In genomic region chr6:133396225-133396624, GRCh38 we compare ENCODE assay signal across 17 cellular contexts.
DNase-seq lines count a peak whose midpoint lies in the region; ATAC-seq and TF ChIP-seq lines count a peak whose summit lies in the region.
"Had no signal": no experiment of that assay in that cellular context is flagged by ENCODE, and none has a peak within 500 bp of the region (broad histone marks: within the 10 kb centered on the region; RNA-seq: fewer than 3 reads in every experiment).

No MANE protein-coding gene starts in this region.

- no peak for ATAC-seq in PC-3
- ATAC-seq in GM18909 (IDR thresholded peaks at IDR 0.05; ENCODE audit: poor library complexity, unreplicated experiment), result no peak

- H4K20me1 ChIP-seq in PC-3 (ENCODE audit: low read length), result no peaks in the 10 kb centered on the region
- no peaks in the 10 kb centered on the region for H4K20me1 ChIP-seq in fibroblast of lung (ENCODE audit: control insufficient read depth, extremely low read depth, insufficient read depth, low read length)

- no peaks in the 10 kb centered on the region for H3K36me3 ChIP-seq in A673 (ENCODE audit: insufficient read depth, low read length, poor library complexity, severe bottlenecking)
- no peaks in the 10 kb centered on the region for H3K36me3 ChIP-seq in PC-3 (ENCODE audit: low read depth, low read length)
- H3K36me3 ChIP-seq in fibroblast of lung (ENCODE audit: control insufficient read depth, insufficient read depth, low read length), result no peaks in the 10 kb centered on the region
- H3K36me3 ChIP-seq: vagina had no signal

- H3K27ac ChIP-seq in A673 (ENCODE audit: low read depth, low read length, poor library complexity, severe bottlenecking) (no peak overlapping the region), PC-3 (ENCODE audit: low read length) (no peak overlapping the region), fibroblast of lung (ENCODE audit: insufficient read depth, low read length) (no peak overlapping the region)
- H3K27ac ChIP-seq: GM23248, vagina had no signal

- H3K4me3 ChIP-seq in A673 (ENCODE audit: low read depth, low read length, poor library complexity, severe bottlenecking), result no peak overlapping the region
- no peak overlapping the region for H3K4me3 ChIP-seq in PC-3 (ENCODE audit: low read length)
- no peak overlapping the region for H3K4me3 ChIP-seq in fibroblast of lung (replicated peaks in 1 of 4; ENCODE audit: control extremely low read depth in 1 of 4, insufficient read depth in 1 of 4, low read depth in 3 of 4, low read length in 4 of 4)
- H3K4me3 ChIP-seq: GM23248, smooth muscle cell, vagina had no signal

- H3K4me2 ChIP-seq in PC-3 (ENCODE audit: low read length) (no peak overlapping the region), fibroblast of lung (ENCODE audit: extremely low read depth, insufficient read depth, low read length) (no peak overlapping the region)
- H3K4me2 ChIP-seq: smooth muscle cell had no signal

- H2AFZ ChIP-seq in PC-3 (ENCODE audit: low read length) (no peak overlapping the region), fibroblast of lung (ENCODE audit: low read length) (no peak overlapping the region)
- H2AFZ ChIP-seq: GM23248 had no signal

- no peak overlapping the region for H3K9ac ChIP-seq in PC-3 (ENCODE audit: low read length)
- no peak overlapping the region for H3K9ac ChIP-seq in fibroblast of lung (ENCODE audit: insufficient read depth, low read length)
- H3K9ac ChIP-seq: GM23248 had no signal

- POLR2A ChIA-PET in A673 (lab: Charles Lee; ENCODE audit: low non-redundant PET) (no interaction called here), PC-3 (lab: Charles Lee; ENCODE audit: unreplicated experiment) (no interaction called here)

- H3K27me3 ChIP-seq in A673 (replicated peaks; ENCODE audit: insufficient read depth, low read depth, low read length, poor library complexity) (no peaks in the 10 kb centered on the region), PC-3 (ENCODE audit: low read length) (no peaks in the 10 kb centered on the region), fibroblast of lung (ENCODE audit: control insufficient read depth, insufficient read depth, low read length) (no peaks in the 10 kb centered on the region)
- H3K27me3 ChIP-seq: vagina had no signal

- TF ChIP-seq CTCF in A673 (conservative IDR thresholded peaks at IDR 0.05; ENCODE audit: low read depth, low read length) (no peak), PC-3 (conservative IDR thresholded peaks at IDR 0.05; ENCODE audit: low read depth, low read length) (no peak), fibroblast of lung (conservative IDR thresholded peaks at IDR 0.05 in 1 of 2, IDR thresholded peaks at IDR 0.05 in 1 of 2; ENCODE audit: low read depth in 1 of 2, low read length in 2 of 2) (no peak)

- H3K79me2 ChIP-seq in PC-3 (ENCODE audit: low read length) (no peaks in the 10 kb centered on the region), fibroblast of lung (ENCODE audit: control insufficient read depth, insufficient read depth, low read length) (no peaks in the 10 kb centered on the region)

- no peaks in the 10 kb centered on the region for H3K9me3 ChIP-seq in A673 (ENCODE audit: low read depth, low read length, poor library complexity, severe bottlenecking)
- H3K9me3 ChIP-seq in PC-3 (ENCODE audit: low read length), result no peaks in the 10 kb centered on the region
- H3K9me3 ChIP-seq in fibroblast of lung (ENCODE audit: control insufficient read depth, insufficient read depth, low read depth, low read length), result no peaks in the 10 kb centered on the region
- H3K9me3 ChIP-seq: vagina had no signal

- no TSS peak for BruUV-seq in A673 (replicated peaks; lab: Mats Ljungman, UMichigan)
- no TSS peak for BruUV-seq in PC-3 (replicated peaks; lab: Mats Ljungman, UMichigan)

- no peaks in the 10 kb centered on the region for H3F3A ChIP-seq in PC-3 (ENCODE audit: low read length, unreplicated experiment)

- DNase-seq in A673 (ENCODE audit: low spot score) (peak; percentile 40), HS-27A (ENCODE audit: low read depth) (peak; percentile 63), PC-3 (peak; percentile 35), fibroblast of lung (ENCODE audit: low read depth in 2 of 2) (peak; percentile 26 to 51), GF-D8 (lab: John Stamatoyannopoulos, UW) (no peak), AG08395 (ENCODE audit: low spot score) (no peak), SKM-1 treated with dmso at 0.1 percent for 144 hours (lab: John Stamatoyannopoulos, UW; ENCODE audit: unreplicated experiment) (no peak)
- DNase-seq: activated effector memory CD4-positive, alpha-beta T cell treated with anti-CD3 and anti-CD28 coated beads, Interleukin-2, amount 50 U/mL, for 16 hours; effector CD8-positive, alpha-beta T cell; glutamatergic neuron; mesenchymal stem cell; NCI-H2029 treated with DMSO at 0.1 percent for 48 hours; nucleus accumbens had no signal

- CTCF ChIA-PET in A673 (lab: Charles Lee), result no interaction called here
- CTCF ChIA-PET in PC-3 (lab: Charles Lee), result no interaction called here

- H3K4me1 ChIP-seq in A673 (ENCODE audit: insufficient read depth, low read length, poor library complexity, severe bottlenecking) (peaks cover 20% of the 10 kb centered on the region), PC-3 (ENCODE audit: insufficient read depth, low read length) (no peaks in the 10 kb centered on the region), fibroblast of lung (ENCODE audit: control insufficient read depth, extremely low read depth, insufficient read depth, low read length) (no peaks in the 10 kb centered on the region)
- H3K4me1 ChIP-seq: vagina had no signal

- H3K9me2 ChIP-seq in PC-3 (replicated peaks; ENCODE audit: low read length), result no peaks in the 10 kb centered on the region

- intact Hi-C loops in A673 (cut with micrococcal nuclease; ENCODE audit: unreplicated experiment), result no loop called here
- intact Hi-C loops in PC-3 (cut with micrococcal nuclease), result no loop called here

Comparison
In these comparisons a context has a peak if more than half of its experiments do, and no peak if none do; other contexts are left out.
1. DNase-seq: peak in A673 (single experiment), HS-27A (single experiment), PC-3 (single experiment) and fibroblast of lung (2 of 2); none in GF-D8 (single experiment), AG08395 (single experiment) and SKM-1 treated with dmso at 0.1 percent for 144 hours (single experiment).